Comparison of ENCODE assay signal across 30 cellular contexts in genomic region chr5:26893078-26893477, GRCh38.
"Had no signal": no experiment of that assay in that cellular context is flagged by ENCODE, and none has a peak within 500 bp of the region (broad histone marks: within the 10 kb centered on the region; RNA-seq: fewer than 3 reads in every experiment).

No MANE protein-coding gene starts in this region.

- H3K27ac ChIP-seq: ascending aorta, brain microvascular endothelial cell, esophagus muscularis mucosa, gastroesophageal sphincter, heart right ventricle, hepatocyte had no signal

- H3K79me2 ChIP-seq: hepatocyte had no signal

- H3K4me1 ChIP-seq: ascending aorta, esophagus muscularis mucosa, gastroesophageal sphincter, heart right ventricle had no signal

- H3K27me3 ChIP-seq: ascending aorta, brain microvascular endothelial cell, esophagus muscularis mucosa, gastroesophageal sphincter, heart right ventricle, hepatocyte had no signal

- FAIRE-seq: bronchial epithelial cell, colon had no signal

- H3K9me3 ChIP-seq: ascending aorta, esophagus muscularis mucosa, gastroesophageal sphincter had no signal

- H3K36me3 ChIP-seq: ascending aorta, brain microvascular endothelial cell, esophagus muscularis mucosa, gastroesophageal sphincter, heart right ventricle had no signal

- DNase-seq: activated CD4-positive, alpha-beta memory T cell treated with anti-CD3 and anti-CD28 coated beads for 36 hours; activated CD4-positive, alpha-beta T cell treated with anti-CD3 and anti-CD28 coated beads for 36 hours; activated CD4-positive, alpha-beta T cell treated with anti-CD3 and anti-CD28 coated beads, Interleukin-2, amount 10 ng/mL, durations not matched to agents 24 days and 14 days; activated CD4-positive, CD25-positive, alpha-beta regulatory T cell; activated CD4-positive, CD25-positive, alpha-beta regulatory T cell treated with anti-CD3 and anti-CD28 coated beads, Interleukin-2, amount 50 U/mL, for 72 hours; activated CD8-positive, alpha-beta memory T cell treated with anti-CD3 and anti-CD28 coated beads, Interleukin-2, amount 50 U/mL, for 48 hours; activated CD8-positive, alpha-beta T cell treated with anti-CD3 and anti-CD28 coated beads, Interleukin-2, amount 10 ng/mL, durations not matched to agents 7 days and 5 days; activated gamma-delta T cell; activated naive CD4-positive, alpha-beta T cell; activated naive CD4-positive, alpha-beta T cell treated with anti-CD3 and anti-CD28 coated beads, Interleukin-2, amount 10 ng/mL, durations not matched to agents 7 days and 5 days; activated naive CD8-positive, alpha-beta T cell treated with anti-CD3 and anti-CD28 coated beads, Interleukin-2, amount 10 ng/mL, durations not matched to agents 7 days and 5 days; activated T-cell treated with anti-CD3 and anti-CD28 coated beads for 4 hours; activated T-cell treated with anti-CD3 and anti-CD28 coated beads, Interleukin-2, amount 50 U/mL, for 24 hours; activated T-cell treated with anti-CD3 and anti-CD28 coated beads, Interleukin-2, amount 50 U/mL, for 72 hours; brain microvascular endothelial cell; cortex of kidney; dermis blood vessel endothelial cell; effector CD4-positive, alpha-beta T cell; effector memory CD8-positive, alpha-beta T cell; erythroblast; foreskin melanocyte; heart right ventricle; T-helper 2 cell had no signal

- H3K4me3 ChIP-seq: ascending aorta, esophagus muscularis mucosa, gastroesophageal sphincter, heart right ventricle, hepatocyte had no signal

- ATAC-seq: activated CD4-positive, alpha-beta T cell treated with anti-CD3 and anti-CD28 coated beads for 36 hours; activated CD8-positive, alpha-beta T cell treated with anti-CD3 and anti-CD28 coated beads, Interleukin-2, amount 10 ng/mL, durations not matched to agents 7 days and 5 days; activated naive CD4-positive, alpha-beta T cell treated with anti-CD3 and anti-CD28 coated beads, Interleukin-2, amount 50 U/mL, for 72 hours; activated T-cell treated with anti-CD3 and anti-CD28 coated beads, Interleukin-2, amount 50 U/mL, for 72 hours; effector memory CD8-positive, alpha-beta T cell; gastroesophageal sphincter; heart right ventricle had no signal

- H3K4me2 ChIP-seq: hepatocyte had no signal

- H2AFZ ChIP-seq: hepatocyte had no signal
